ENCODE assay signal across 8 cellular contexts in genomic region chr22:17774206-17774927, GRCh38. TPM values are rescaled to one million over a fixed set of nuclear protein-coding genes. Genes with fewer than 3 reads are reported as not detected.
DNase-seq lines count a peak whose midpoint lies in the region; ATAC-seq and TF ChIP-seq lines count a peak whose summit lies in the region.

Gene BID, minus strand, starts transcription at chr22:17774469. Its CDS starts 24,353 bp downstream, at chr22:17750116.

- peak within 1 kb of the TSS; percentile 68 for H3K4me3 ChIP-seq in AG10803 (ENCODE audit: low read length)
- H3K4me3 ChIP-seq in LNCaP clone FGC (ENCODE audit: low read depth, low read length), result peak within 1 kb of the TSS; percentile 62
- H3K4me3 ChIP-seq in esophagus (ENCODE audit: low read depth in 1 of 2, low read length in 2 of 2), result peak within 1 kb of the TSS; percentile 79 to 85
- peak within 1 kb of the TSS; percentile 89 for H3K4me3 ChIP-seq in urinary bladder (ENCODE audit: low read depth, low read length)

- peak; percentile 18 for ATAC-seq in GM19025 (IDR thresholded peaks at IDR 0.05; ENCODE audit: low read depth, unreplicated experiment)
- peak; percentile 46 for ATAC-seq in activated CD8-positive, alpha-beta memory T cell treated with anti-CD3 and anti-CD28 coated beads, Interleukin-2, amount 10 ng/mL, durations not matched to agents 7 days and 5 days

- H3K36me3 Mint-ChIP-seq in activated CD8-positive, alpha-beta memory T cell treated with anti-CD3 and anti-CD28 coated beads, Interleukin-2, amount 10 ng/mL, durations not matched to agents 7 days and 5 days, result peaks cover 4% of the 10 kb centered on the region

- H3K4me1 ChIP-seq in esophagus (ENCODE audit: control insufficient read depth in 2 of 2, insufficient read depth in 2 of 2, low read length in 1 of 2) (peaks cover 3 to 21% of the 10 kb centered on the region in 2 donors), urinary bladder (ENCODE audit: insufficient read depth) (no peaks in the 10 kb centered on the region)

- peak within 1 kb of the TSS; percentile 24 to 36 for H3K27ac ChIP-seq in esophagus (ENCODE audit: low read depth in 2 of 2, low read length in 1 of 2)
- no peak within 1 kb of the TSS for H3K27ac ChIP-seq in urinary bladder (ENCODE audit: low read depth)

- H3K27me3 ChIP-seq in esophagus (ENCODE audit: control insufficient read depth in 1 of 2, insufficient read depth in 2 of 2, low read length in 2 of 2), result no peaks in the 10 kb centered on the region

- TF ChIP-seq CTCF in AG10803 (conservative IDR thresholded peaks at IDR 0.05; ENCODE audit: low read length) (no peak), LNCaP clone FGC (IDR thresholded peaks at IDR 0.05; ENCODE audit: control insufficient read depth, extremely low read depth, insufficient read depth) (no peak)

- CTCF ChIA-PET in activated CD8-positive, alpha-beta memory T cell treated with anti-CD3 and anti-CD28 coated beads, Interleukin-2, amount 10 ng/mL, durations not matched to agents 7 days and 5 days (lab: Charles Lee), result interaction anchor here (1.4 to 5.4 kb wide), 4 partner anchors 10 to 31 kb away, joined by 3 to 28 read pairs (median 6); no protein-coding TSS in a partner anchor

- peaks cover 51% of the 10 kb centered on the region for H3K4me1 Mint-ChIP-seq in activated CD8-positive, alpha-beta memory T cell treated with anti-CD3 and anti-CD28 coated beads, Interleukin-2, amount 10 ng/mL, durations not matched to agents 7 days and 5 days

- no peaks in the 10 kb centered on the region for H3K9me3 ChIP-seq in esophagus (ENCODE audit: control insufficient read depth in 2 of 2, insufficient read depth in 1 of 2, low read depth in 1 of 2, low read length in 1 of 2)

- H3K27me3 Mint-ChIP-seq in activated CD8-positive, alpha-beta memory T cell treated with anti-CD3 and anti-CD28 coated beads, Interleukin-2, amount 10 ng/mL, durations not matched to agents 7 days and 5 days, result peaks cover 46% of the 10 kb centered on the region

- WGBS in esophagus, 2 donors, result 0 to 1% methylated on average over 29 to 64 of the region's 64 CpGs
- WGBS in urinary bladder, result under 1% methylated on average over 64 of the region's 64 CpGs

- H3K4me3 Mint-ChIP-seq in activated CD8-positive, alpha-beta memory T cell treated with anti-CD3 and anti-CD28 coated beads, Interleukin-2, amount 10 ng/mL, durations not matched to agents 7 days and 5 days, result peak within 1 kb of the TSS; percentile 71

- H3K36me3 ChIP-seq in esophagus (ENCODE audit: control insufficient read depth in 2 of 2, insufficient read depth in 2 of 2, low read length in 1 of 2), result peaks cover 0 to 2% of the 10 kb centered on the region in 2 donors
- no peaks in the 10 kb centered on the region for H3K36me3 ChIP-seq in urinary bladder (ENCODE audit: insufficient read depth)

- H3K9me3 Mint-ChIP-seq in activated CD8-positive, alpha-beta memory T cell treated with anti-CD3 and anti-CD28 coated beads, Interleukin-2, amount 10 ng/mL, durations not matched to agents 7 days and 5 days (ENCODE audit: low read depth), result no peaks in the 10 kb centered on the region

- H3K27ac Mint-ChIP-seq in activated CD8-positive, alpha-beta memory T cell treated with anti-CD3 and anti-CD28 coated beads, Interleukin-2, amount 10 ng/mL, durations not matched to agents 7 days and 5 days, result peak within 1 kb of the TSS; percentile 21

- no peak for DNase-seq in AG10803 (ENCODE audit: low read depth)
- no peak for DNase-seq in LNCaP clone FGC (ENCODE audit: low read depth)
- DNase-seq in activated CD8-positive, alpha-beta memory T cell treated with anti-CD3 and anti-CD28 coated beads, Interleukin-2, amount 10 ng/mL, durations not matched to agents 7 days and 5 days, result peak; percentile 50
- no peak for DNase-seq in myocyte (ENCODE audit: low read depth)
- no peak for DNase-seq in OCI-M2 (lab: John Stamatoyannopoulos, UW; ENCODE audit: unreplicated experiment)

RNA-seq across cellular contexts. Expression of gene BID, which starts in this region (rescaled TPM):
- total RNA-seq in activated CD8-positive, alpha-beta memory T cell treated with anti-CD3 and anti-CD28 coated beads, Interleukin-2, amount 10 ng/mL, durations not matched to agents 7 days and 5 days, result 10 to 100 TPM; 16.4 to 29.2 TPM
- polyA plus RNA-seq in esophagus (10 to 100 TPM in 1 of 2 donors, 1 to 10 TPM in 1; 9.0 to 19.3 TPM), urinary bladder (32.5 TPM)
- total RNA-seq in myocyte (44.6 and 62.7 TPM in 2 replicates), urinary bladder (19.7 TPM)
- polyA plus RNA-seq in myocyte (2012), result 33.1 TPM
